Comparison of ENCODE assay signal across 23 cellular contexts in genomic region chr4:86916392-86916791, GRCh38. TPM values are rescaled to one million over a fixed set of nuclear protein-coding genes. Genes with fewer than 3 reads are reported as not detected.
"Had no signal": no experiment of that assay in that cellular context is flagged by ENCODE, and none has a peak within 500 bp of the region (broad histone marks: within the 10 kb centered on the region; RNA-seq: fewer than 3 reads in every experiment).

No MANE protein-coding gene starts in this region.

- H3K9me3 ChIP-seq: left ventricle myocardium inferior, mucosa of descending colon, ovary, right atrium auricular region, right lobe of liver, tibial nerve, uterus had no signal

- H3K4me2 ChIP-seq: smooth muscle cell had no signal

- DNase-seq: islet precursor cell; left ventricle myocardium inferior; midbrain; mucosa of descending colon; naive thymus-derived CD4-positive, alpha-beta T cell; ovary; right lobe of liver; stimulated activated CD4-positive, alpha-beta T cell treated with anti-CD3 and anti-CD28 coated beads, Interleukin-1b, Interleukin-23, amount 100 ng/mL, for 48 hours; stimulated activated CD4-positive, alpha-beta T cell treated with anti-CD3 and anti-CD28 coated beads, Interleukin-2, amount 100 ng/mL, for 48 hours; stimulated activated CD4-positive, alpha-beta T cell treated with anti-CD3 and anti-CD28 coated beads, Interleukin-4, amount 100 ng/mL, for 4 hours; stimulated activated CD8-positive, alpha-beta memory T cell treated with anti-CD3 and anti-CD28 coated beads, Interleukin-4, amount 100 ng/mL, for 48 hours; stimulated activated naive CD4-positive, alpha-beta T cell treated with Interleukin-2 at 50 U/mL for 16 hours; stimulated activated naive CD8-positive, alpha-beta T cell treated with anti-CD3 and anti-CD28 coated beads, Interleukin-15, amount 100 ng/mL, for 72 hours; substantia nigra; uterus had no signal

- ATAC-seq: mucosa of descending colon; naive thymus-derived CD4-positive, alpha-beta T cell; natural killer cell treated with Interleukin-12 subunit alpha and Interleukin-12 subunit beta and Interleukin-15 and Interleukin-18, amount 100 ng/mL, for 72 hours; right lobe of liver; stimulated activated memory B cell treated with anti-CD40 and anti-IgM and Interleukin-4, amounts not matched to agents 10 μg/mL and 1 μg/mL and 100 μg/mL, for 72 hours; stimulated activated naive CD8-positive, alpha-beta T cell treated with anti-CD3 and anti-CD28 coated beads, Interleukin-15, amount 100 ng/mL, for 72 hours had no signal

- H3K27me3 ChIP-seq: ovary, right atrium auricular region, right lobe of liver, tibial nerve, uterus had no signal

- H3K27ac ChIP-seq: left ventricle myocardium inferior, ovary, right atrium auricular region, right lobe of liver, tibial nerve, uterus had no signal

- H3K36me3 ChIP-seq: ovary, right atrium auricular region, right lobe of liver, tibial nerve, uterus had no signal

- H3K4me1 ChIP-seq: left ventricle myocardium inferior, right atrium auricular region, right lobe of liver, uterus had no signal

- H3K4me3 ChIP-seq: left ventricle myocardium inferior, lung, mucosa of descending colon, ovary, right atrium auricular region, right lobe of liver, smooth muscle cell, tibial nerve, uterus had no signal

RNA-seq across cellular contexts. Expression of gene C4orf36, which starts 24.2 kb away (rescaled TPM):
- total RNA-seq: myocyte; naive thymus-derived CD4-positive, alpha-beta T cell; natural killer cell treated with Interleukin-12 subunit alpha and Interleukin-12 subunit beta and Interleukin-15 and Interleukin-18, amount 100 ng/mL, for 72 hours; right atrium auricular region; skeletal muscle tissue had no signal
- polyA plus RNA-seq: naive thymus-derived CD4-positive, alpha-beta T cell; smooth muscle cell had no signal
